22 cellular contexts compared by ENCODE assay signal in the genomic region with DNA sequence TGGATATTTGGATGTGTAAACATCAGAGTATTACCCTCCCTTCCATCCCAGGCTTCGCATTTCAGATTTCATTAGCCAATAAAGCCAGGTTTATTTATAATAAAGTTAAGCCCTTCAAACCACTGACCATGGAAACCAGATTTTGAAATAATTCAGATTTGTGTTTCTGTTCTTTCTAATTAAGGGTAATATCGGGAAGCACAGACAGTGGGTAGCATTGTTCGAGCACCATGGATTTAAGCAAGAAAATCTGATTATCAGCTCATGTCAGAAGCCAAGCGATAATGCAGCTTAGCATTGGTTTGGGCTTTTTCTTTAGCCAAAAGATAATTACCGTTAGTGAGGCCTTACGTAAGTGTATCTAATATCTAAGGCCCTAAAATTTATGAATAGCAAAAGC.
DNase-seq lines count a peak whose midpoint lies in the region; ATAC-seq and TF ChIP-seq lines count a peak whose summit lies in the region.
"Had no signal": no experiment of that assay in that cellular context is flagged by ENCODE, and none has a peak within 500 bp of the region (broad histone marks: within the 10 kb centered on the region; RNA-seq: fewer than 3 reads in every experiment).

No MANE protein-coding gene starts in this region.

- no peaks in the 10 kb centered on the region for H4K20me1 ChIP-seq in SK-N-SH (ENCODE audit: insufficient read depth)

- no peaks in the 10 kb centered on the region for H3K27me3 Mint-ChIP-seq in activated T-cell treated with anti-CD3 and anti-CD28 coated beads, Interleukin-2, amount 50 U/mL, for 72 hours (ENCODE audit: low read depth)
- H3K27me3 Mint-ChIP-seq: CD4-positive, alpha-beta memory T cell had no signal

- intact Hi-C loops in posterior vena cava (cut with DNase I), result no loop called here

- no peak overlapping the region for H3K4me3 Mint-ChIP-seq in activated T-cell treated with anti-CD3 and anti-CD28 coated beads, Interleukin-2, amount 50 U/mL, for 72 hours
- H3K4me3 Mint-ChIP-seq: CD4-positive, alpha-beta memory T cell; HFFc6 had no signal

- TF ChIP-seq RAD21 in SK-N-SH (IDR thresholded peaks at IDR 0.05; ENCODE audit: low read length), result no peak

- DNase-seq in NCI-H1105 (lab: John Stamatoyannopoulos, UW) (peak; percentile 11), NCI-H1105 treated with DMSO at 0.1 percent for 48 hours (lab: John Stamatoyannopoulos, UW) (no peak), NCI-H82 (lab: John Stamatoyannopoulos, UW) (peak; percentile 95), SK-N-SH (no peak), retinal pigment epithelial cell (ENCODE audit: low read depth) (peak; percentile 1), posterior vena cava (ENCODE audit: low spot score) (no peak), DMS114 treated with DMSO at 0.1 percent for 48 hours (lab: John Stamatoyannopoulos, UW; ENCODE audit: unreplicated experiment) (no peak)
- no peak for DNase-seq in activated T-cell treated with anti-CD3 and anti-CD28 coated beads, Interleukin-2, amount 50 U/mL, for 72 hours
- DNase-seq: 8988T; ACHN; AML-193; C1 segment of cervical spinal cord; Calu3; CD4-positive, alpha-beta memory T cell; COR-L47; DMS 273 treated with DMSO at 0.1 percent for 48 hours; DMS53; DMS79 treated with DMSO at 0.1 percent for 48 hours; GOT3; HFFc6 had no signal

- no peaks in the 10 kb centered on the region for H3K27me3 ChIP-seq in SK-N-SH (ENCODE audit: insufficient read depth)

- H3K4me2 ChIP-seq in SK-N-SH, result no peak overlapping the region
- H3K4me2 ChIP-seq: A549 had no signal

- 13% methylated on average over 6 of the region's 6 CpGs for WGBS in SK-N-SH (ENCODE audit: low lambda C conversion rate)

- no peaks in the 10 kb centered on the region; a peak in 1 of 4 replicates for H3K4me1 ChIP-seq in SK-N-SH (ENCODE audit: control insufficient read depth in 1 of 2, insufficient read depth in 2 of 2, low read depth in 1 of 2, low read length in 1 of 2)
- H3K4me1 ChIP-seq: A549, HAP-1 had no signal

- CTCF ChIA-PET in SK-N-SH (lab: Yijun Ruan, JAX), result interaction anchor here (1.3 kb wide), 1 partner anchor 18 kb away, joined by 4 read pairs; no protein-coding TSS in a partner anchor

- H3K4me1 Mint-ChIP-seq in activated T-cell treated with anti-CD3 and anti-CD28 coated beads, Interleukin-2, amount 50 U/mL, for 72 hours (ENCODE audit: low read depth), result no peaks in the 10 kb centered on the region
- H3K4me1 Mint-ChIP-seq: CD4-positive, alpha-beta memory T cell had no signal

- H2AFZ ChIP-seq in SK-N-SH (ENCODE audit: low read depth), result no peak overlapping the region

- H3K9me2 ChIP-seq in SK-N-SH, result no peaks in the 10 kb centered on the region

- H3K36me3 Mint-ChIP-seq in activated T-cell treated with anti-CD3 and anti-CD28 coated beads, Interleukin-2, amount 50 U/mL, for 72 hours (ENCODE audit: insufficient read depth in 2 of 2), result no peaks in the 10 kb centered on the region
- H3K36me3 Mint-ChIP-seq: CD4-positive, alpha-beta memory T cell had no signal

- TF ChIP-seq EP300 in SK-N-SH (IDR thresholded peaks at IDR 0.05; ENCODE audit: borderline replicate concordance in 1 of 2, low read depth in 1 of 2, low read length in 1 of 2), result peak in 1 of 2 experiments; percentile 52; a peak in 1 of 4 replicates

- H3F3A ChIP-seq in SK-N-SH (replicated peaks; ENCODE audit: insufficient read depth), result no peaks in the 10 kb centered on the region

- POLR2A ChIA-PET in SK-N-SH (lab: Yijun Ruan, JAX), result no interaction called here

- no peak overlapping the region for H3K4me3 ChIP-seq in SK-N-SH (ENCODE audit: low read depth in 2 of 2, low read length in 1 of 2)
- H3K4me3 ChIP-seq in retinal pigment epithelial cell (ENCODE audit: low read length), result no peak overlapping the region
- H3K4me3 ChIP-seq: A549, HAP-1 had no signal

- H3K9me3 Mint-ChIP-seq in activated T-cell treated with anti-CD3 and anti-CD28 coated beads, Interleukin-2, amount 50 U/mL, for 72 hours, result peaks cover 0 to 3% of the 10 kb centered on the region in 2 donors

- peak overlapping the region in 1 of 2 experiments; percentile 71; a peak in 2 of 4 replicates for H3K27ac ChIP-seq in SK-N-SH (ENCODE audit: low read depth in 2 of 2, low read length in 1 of 2)
- H3K27ac ChIP-seq: A549 had no signal

- TF ChIP-seq CTCF in SK-N-SH (IDR thresholded peaks at IDR 0.05) (no peak), retinal pigment epithelial cell (conservative IDR thresholded peaks at IDR 0.05; ENCODE audit: low read depth, low read length) (no peak)

- H3K79me2 ChIP-seq in SK-N-SH (ENCODE audit: insufficient read depth), result no peaks in the 10 kb centered on the region

- peaks cover 5% of the 10 kb centered on the region; the same call in 1 of the 2 replicates for H3K9me3 ChIP-seq in SK-N-SH
- H3K9me3 ChIP-seq: A549, HAP-1 had no signal

- H3K9ac ChIP-seq in SK-N-SH, result no peak overlapping the region

- H3K27ac Mint-ChIP-seq in activated T-cell treated with anti-CD3 and anti-CD28 coated beads, Interleukin-2, amount 50 U/mL, for 72 hours, result no peak overlapping the region
- H3K27ac Mint-ChIP-seq: CD4-positive, alpha-beta memory T cell; HFFc6 had no signal

- no peaks in the 10 kb centered on the region for H3K36me3 ChIP-seq in SK-N-SH (replicated peaks in 1 of 2; ENCODE audit: control insufficient read depth in 1 of 2, insufficient read depth in 2 of 2, low read length in 1 of 2)
- H3K36me3 ChIP-seq: HAP-1 had no signal

- no peak for ATAC-seq in activated T-cell treated with anti-CD3 and anti-CD28 coated beads, Interleukin-2, amount 50 U/mL, for 72 hours (replicated peaks in 1 of 2)
- ATAC-seq: A549 had no signal

TF ChIP-seq in SK-N-SH, 30 proteins besides CTCF, POLR2A, EP300 and RAD21:
- TF ChIP-seq GATA2 (CRISPR knock-in tag; IDR thresholded peaks at IDR 0.05), result peak; percentile 50
- TF ChIP-seq JUND (IDR thresholded peaks at IDR 0.05), result no peak
- TF ChIP-seq NRF1 (IDR thresholded peaks at IDR 0.05; ENCODE audit: low read depth, low read length), result no peak
- TF ChIP-seq, protein P1, sequence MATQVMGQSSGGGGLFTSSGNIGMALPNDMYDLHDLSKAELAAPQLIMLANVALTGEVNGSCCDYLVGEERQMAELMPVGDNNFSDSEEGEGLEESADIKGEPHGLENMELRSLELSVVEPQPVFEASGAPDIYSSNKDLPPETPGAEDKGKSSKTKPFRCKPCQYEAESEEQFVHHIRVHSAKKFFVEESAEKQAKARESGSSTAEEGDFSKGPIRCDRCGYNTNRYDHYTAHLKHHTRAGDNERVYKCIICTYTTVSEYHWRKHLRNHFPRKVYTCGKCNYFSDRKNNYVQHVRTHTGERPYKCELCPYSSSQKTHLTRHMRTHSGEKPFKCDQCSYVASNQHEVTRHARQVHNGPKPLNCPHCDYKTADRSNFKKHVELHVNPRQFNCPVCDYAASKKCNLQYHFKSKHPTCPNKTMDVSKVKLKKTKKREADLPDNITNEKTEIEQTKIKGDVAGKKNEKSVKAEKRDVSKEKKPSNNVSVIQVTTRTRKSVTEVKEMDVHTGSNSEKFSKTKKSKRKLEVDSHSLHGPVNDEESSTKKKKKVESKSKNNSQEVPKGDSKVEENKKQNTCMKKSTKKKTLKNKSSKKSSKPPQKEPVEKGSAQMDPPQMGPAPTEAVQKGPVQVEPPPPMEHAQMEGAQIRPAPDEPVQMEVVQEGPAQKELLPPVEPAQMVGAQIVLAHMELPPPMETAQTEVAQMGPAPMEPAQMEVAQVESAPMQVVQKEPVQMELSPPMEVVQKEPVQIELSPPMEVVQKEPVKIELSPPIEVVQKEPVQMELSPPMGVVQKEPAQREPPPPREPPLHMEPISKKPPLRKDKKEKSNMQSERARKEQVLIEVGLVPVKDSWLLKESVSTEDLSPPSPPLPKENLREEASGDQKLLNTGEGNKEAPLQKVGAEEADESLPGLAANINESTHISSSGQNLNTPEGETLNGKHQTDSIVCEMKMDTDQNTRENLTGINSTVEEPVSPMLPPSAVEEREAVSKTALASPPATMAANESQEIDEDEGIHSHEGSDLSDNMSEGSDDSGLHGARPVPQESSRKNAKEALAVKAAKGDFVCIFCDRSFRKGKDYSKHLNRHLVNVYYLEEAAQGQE (IDR thresholded peaks at IDR 0.05; ENCODE audit: low read depth, low read length), result no peak
TF ChIP-seq in SK-N-SH: peak in this region for 1.

Comparison
In these comparisons a context has a peak if more than half of its experiments do, and no peak if none do; other contexts are left out.
1. DNase-seq: peak in NCI-H1105 (single experiment), NCI-H82 (single experiment) and retinal pigment epithelial cell (single experiment); none in NCI-H1105 treated with DMSO at 0.1 percent for 48 hours (single experiment), SK-N-SH (single experiment), posterior vena cava (single experiment), DMS114 treated with DMSO at 0.1 percent for 48 hours (single experiment) and activated T-cell treated with anti-CD3 and anti-CD28 coated beads, Interleukin-2, amount 50 U/mL, for 72 hours (0 of 2).